In the genomic region with DNA sequence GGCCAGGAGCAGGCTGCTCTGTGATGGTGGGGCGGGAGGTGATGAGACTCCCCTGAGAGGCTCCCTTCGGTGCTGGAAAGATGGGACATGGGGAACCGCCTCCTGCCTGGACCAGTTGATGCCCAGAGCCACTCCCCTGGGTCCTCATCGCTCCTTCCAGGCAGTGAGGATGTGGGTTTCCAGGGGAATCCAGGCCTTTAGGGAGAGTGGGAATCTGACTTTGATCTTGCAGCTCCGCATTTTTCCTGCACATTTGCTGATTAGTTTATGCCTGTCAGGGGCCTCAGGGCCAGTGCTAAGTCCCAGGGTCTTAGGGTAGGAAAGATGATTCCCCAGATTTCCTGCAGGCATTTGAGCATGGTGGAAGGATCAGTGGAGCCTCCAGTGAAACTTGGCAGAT, we compare ENCODE assay signal across 19 cellular contexts. TPM values are rescaled to one million over a fixed set of nuclear protein-coding genes. Genes with fewer than 3 reads are reported as not detected.
"Had no signal": no experiment of that assay in that cellular context is flagged by ENCODE, and none has a peak within 500 bp of the region (broad histone marks: within the 10 kb centered on the region; RNA-seq: fewer than 3 reads in every experiment).

No MANE protein-coding gene starts in this region.

RNA-seq across cellular contexts. Expression of a gene that starts 18.0 kb away (rescaled TPM):
- total RNA-seq: natural killer cell, omental fat pad, osteocyte, pancreas, posterior vena cava, prostate gland, pulmonary artery endothelial cell, right atrium auricular region, sciatic nerve, smooth muscle cell, spleen, suprapubic skin, testis, transverse colon, upper lobe of left lung, ureter, vagina had no signal
- polyA plus RNA-seq: neural cell, pancreas, smooth muscle cell, spleen, thymus had no signal
